8 cellular contexts compared by ENCODE assay signal in genomic region chr5:59660737-59661136, GRCh38.
A peak's percentile ranks its signal among the peaks of the same experiment; 100 is the strongest.
DNase-seq lines count a peak whose midpoint lies in the region; ATAC-seq and TF ChIP-seq lines count a peak whose summit lies in the region.

No MANE protein-coding gene starts in this region.

- no peaks in the 10 kb centered on the region for H3K36me3 Mint-ChIP-seq in neural crest cell (ENCODE audit: low read depth)

- no peak overlapping the region for H3K4me3 ChIP-seq in GM12875 (ENCODE audit: low read depth, low read length)
- H3K4me3 ChIP-seq in astrocyte of the cerebellum (ENCODE audit: low read depth, low read length), result no peak overlapping the region

- peak; percentile 28; the same call in 1 of the 2 replicates for TF ChIP-seq CTCF in GM12875 (IDR thresholded peaks at IDR 0.05; ENCODE audit: borderline replicate concordance, insufficient read depth, low read depth, low read length)
- TF ChIP-seq CTCF in astrocyte of the cerebellum (IDR thresholded peaks at IDR 0.05; ENCODE audit: low read depth, low read length, missing control alignments), result peak; percentile 38
- peak; percentile 55 for TF ChIP-seq CTCF in neural crest cell (conservative IDR thresholded peaks at IDR 0.05)

- H3K27me3 Mint-ChIP-seq in neural crest cell (ENCODE audit: low read depth), result no peaks in the 10 kb centered on the region

- peak; percentile 53 for ATAC-seq in HG03354 (IDR thresholded peaks at IDR 0.05; ENCODE audit: poor library complexity, severe bottlenecking, unreplicated experiment)
- ATAC-seq in GM19324 (IDR thresholded peaks at IDR 0.05; ENCODE audit: low FRiP score, unreplicated experiment), result no peak

- no peak overlapping the region for H3K27ac Mint-ChIP-seq in neural crest cell (ENCODE audit: unreplicated experiment)

- in situ Hi-C loops in astrocyte of the cerebellum (cut with HindIII; ENCODE audit: low sequenced_read_pairs), result no loop called here

- no peak overlapping the region for H3K4me3 Mint-ChIP-seq in neural crest cell

- DNase-seq in astrocyte of the cerebellum (ENCODE audit: low read depth) (no peak), neural crest cell (ENCODE audit: low read depth, low spot score) (no peak), UCSD-AML1 (lab: John Stamatoyannopoulos, UW; ENCODE audit: unreplicated experiment) (no peak), NCI-H1930 (lab: John Stamatoyannopoulos, UW) (no peak), NCI-H510A treated with DMSO at 0.1 percent for 48 hours (lab: John Stamatoyannopoulos, UW) (no peak)

- no peaks in the 10 kb centered on the region for H3K9me3 Mint-ChIP-seq in neural crest cell

- H3K4me1 Mint-ChIP-seq in neural crest cell, result peaks cover 21% of the 10 kb centered on the region
